In genomic region chr17:2170023-2170422, GRCh38 we compare ENCODE assay signal across 10 cellular contexts.
A peak's percentile ranks its signal among the peaks of the same experiment; 100 is the strongest.
DNase-seq lines count a peak whose midpoint lies in the region; ATAC-seq and TF ChIP-seq lines count a peak whose summit lies in the region.
"Had no signal": no experiment of that assay in that cellular context is flagged by ENCODE, and none has a peak within 500 bp of the region (broad histone marks: within the 10 kb centered on the region; RNA-seq: fewer than 3 reads in every experiment).

No MANE protein-coding gene starts in this region.

- ATAC-seq in activated T-helper 17 cell treated with anti-CD3 and anti-CD28 coated beads, Interleukin-2, amount 50 U/mL, for 72 hours (replicated peaks) = peak; percentile 48
- ATAC-seq in natural killer cell (peak in 2 of 3 donors; percentile 48 to 65), esophagus mucosa (no peak), HG03175 (IDR thresholded peaks at IDR 0.05; ENCODE audit: unreplicated experiment) (no peak)

- H3K27me3 Mint-ChIP-seq in activated T-helper 17 cell treated with anti-CD3 and anti-CD28 coated beads, Interleukin-2, amount 50 U/mL, for 72 hours = no peaks in the 10 kb centered on the region
- H3K27me3 Mint-ChIP-seq in natural killer cell (ENCODE audit: low read depth in 2 of 2) = no peaks in the 10 kb centered on the region

- H3K27ac Mint-ChIP-seq in activated T-helper 17 cell treated with anti-CD3 and anti-CD28 coated beads, Interleukin-2, amount 50 U/mL, for 72 hours = no peak overlapping the region
- H3K27ac Mint-ChIP-seq in natural killer cell = no peak overlapping the region

- intact Hi-C loops in natural killer cell (cut with micrococcal nuclease) = no loop called here

- no peaks in the 10 kb centered on the region for H3K4me1 Mint-ChIP-seq in activated T-helper 17 cell treated with anti-CD3 and anti-CD28 coated beads, Interleukin-2, amount 50 U/mL, for 72 hours
- H3K4me1 Mint-ChIP-seq in natural killer cell = peaks cover 16 to 25% of the 10 kb centered on the region in 2 donors

- TF ChIP-seq CTCF in GM10266 (IDR thresholded peaks at IDR 0.05; ENCODE audit: control insufficient read depth, insufficient read depth, low read depth, missing control alignments) = peak; percentile 57
- peak; percentile 36 for TF ChIP-seq CTCF in HFF-Myc (IDR thresholded peaks at IDR 0.05; ENCODE audit: low read depth, low read length, missing control alignments)
- peak; percentile 20 for TF ChIP-seq CTCF in natural killer cell (IDR thresholded peaks at IDR 0.05)

- no peaks in the 10 kb centered on the region for H3K9me3 Mint-ChIP-seq in activated T-helper 17 cell treated with anti-CD3 and anti-CD28 coated beads, Interleukin-2, amount 50 U/mL, for 72 hours
- no peaks in the 10 kb centered on the region for H3K9me3 Mint-ChIP-seq in natural killer cell

- DNase-seq in GM10266 (ENCODE audit: extremely low spot score) (peak; percentile 43), HFF-Myc (ENCODE audit: extremely low read depth, low read depth) (no peak), natural killer cell (no peak), COR-L47 (lab: John Stamatoyannopoulos, UW) (no peak), SKM-1 treated with dmso at 0.1 percent for 144 hours (lab: John Stamatoyannopoulos, UW; ENCODE audit: unreplicated experiment) (no peak)
- DNase-seq: kidney, NCI-H1436 treated with DMSO at 0.1 percent for 48 hours had no signal

- no peak overlapping the region for H3K4me3 Mint-ChIP-seq in activated T-helper 17 cell treated with anti-CD3 and anti-CD28 coated beads, Interleukin-2, amount 50 U/mL, for 72 hours
- no peak overlapping the region for H3K4me3 Mint-ChIP-seq in natural killer cell

- no peak overlapping the region for H3K4me3 ChIP-seq in HFF-Myc (replicated peaks; ENCODE audit: low read depth, low read length)

- peaks cover 89% of the 10 kb centered on the region for H3K36me3 Mint-ChIP-seq in activated T-helper 17 cell treated with anti-CD3 and anti-CD28 coated beads, Interleukin-2, amount 50 U/mL, for 72 hours (ENCODE audit: low read depth)
- no peaks in the 10 kb centered on the region for H3K36me3 Mint-ChIP-seq in natural killer cell

Comparison
In these comparisons a context has a peak if more than half of its experiments do, and no peak if none do; other contexts are left out.
1. ATAC-seq: peak in activated T-helper 17 cell treated with anti-CD3 and anti-CD28 coated beads, Interleukin-2, amount 50 U/mL, for 72 hours (single experiment) and natural killer cell (2 of 3); none in esophagus mucosa (single experiment) and HG03175 (single experiment).
2. Peak in every context shown above with its lines, with median percentiles within 50 percentile points of each other: CTCF ChIP-seq.